Comparison of ENCODE assay signal across 1 cellular context in genomic region chr11:74057251-74058151, GRCh38.
TF ChIP-seq lines count a peak whose summit lies in the region.

No MANE protein-coding gene starts in this region.

TF ChIP-seq in GM23338, 12 proteins besides CTCF, POLR2A, EP300 and RAD21 (continued from another document):
- TF ChIP-seq ZNF462 (CRISPR knock-in tag; IDR thresholded peaks at IDR 0.05) (no peak), REST (IDR thresholded peaks at IDR 0.05; ENCODE audit: unreplicated experiment) (no peak), EZH2 (IDR thresholded peaks at IDR 0.05; ENCODE audit: low read depth, unreplicated experiment) (no peak), NANOG (IDR thresholded peaks at IDR 0.05; ENCODE audit: borderline replicate concordance) (no peak)
